ENCODE assay signal across 22 cellular contexts in genomic region chr10:36066850-36067249, GRCh38.
DNase-seq lines count a peak whose midpoint lies in the region; TF ChIP-seq lines count a peak whose summit lies in the region.
"Had no signal": no experiment of that assay in that cellular context is flagged by ENCODE, and none has a peak within 500 bp of the region (broad histone marks: within the 10 kb centered on the region; RNA-seq: fewer than 3 reads in every experiment).

No MANE protein-coding gene starts in this region.

- H3K4me1 ChIP-seq in HEK293 (ENCODE audit: control insufficient read depth, insufficient read depth, low read length) (no peaks in the 10 kb centered on the region), KMS-11 (ENCODE audit: low read depth, poor library complexity, severe bottlenecking) (peaks cover 65% of the 10 kb centered on the region), OCI-LY7 (ENCODE audit: insufficient read depth, low read length, poor library complexity, severe bottlenecking) (no peaks in the 10 kb centered on the region), Caco-2 (no peaks in the 10 kb centered on the region)
- H3K4me1 ChIP-seq: A549, BE2C had no signal

- H3K4me3 ChIP-seq in HEK293 (ENCODE audit: low read depth, low read length) (no peak overlapping the region), KMS-11 (IDR thresholded peaks at IDR 0.05; ENCODE audit: insufficient read depth, low read depth, low read length) (no peak overlapping the region), OCI-LY7 (ENCODE audit: low read depth, low read length, poor library complexity, severe bottlenecking) (no peak overlapping the region), Caco-2 (ENCODE audit: low read depth, low read length) (no peak overlapping the region)
- H3K4me3 ChIP-seq: A549; BLaER1 treated with 17β-estradiol and CSF1 and Interleukin-3, amounts not matched to agents 10 nM and 100 nM had no signal

- H4K20me1 ChIP-seq in KMS-11 (ENCODE audit: insufficient read depth) (no peaks in the 10 kb centered on the region), OCI-LY7 (ENCODE audit: insufficient read depth, low read length) (no peaks in the 10 kb centered on the region)
- H4K20me1 ChIP-seq: BLaER1 treated with 17β-estradiol and CSF1 and Interleukin-3, amounts not matched to agents 10 nM and 100 nM had no signal

- H2AFZ ChIP-seq in KMS-11 (ENCODE audit: low read depth), result peak overlapping the region; percentile 27; the same call in 1 of the 2 replicates
- H2AFZ ChIP-seq in OCI-LY7 (ENCODE audit: low read length), result no peak overlapping the region

- H3K4me3 Mint-ChIP-seq in Caco-2 (ENCODE audit: unreplicated experiment), result no peak overlapping the region
- H3K4me3 Mint-ChIP-seq: CD14-positive monocyte; CD4-positive, alpha-beta T cell; CD8-positive, alpha-beta memory T cell had no signal

- H3K36me3 ChIP-seq in HEK293 (ENCODE audit: control insufficient read depth in 2 of 2, insufficient read depth in 1 of 2, low read length in 2 of 2), result no peaks in the 10 kb centered on the region
- H3K36me3 ChIP-seq in KMS-11 (ENCODE audit: insufficient read depth), result no peaks in the 10 kb centered on the region
- no peaks in the 10 kb centered on the region for H3K36me3 ChIP-seq in OCI-LY7 (ENCODE audit: insufficient read depth, low read length)
- no peaks in the 10 kb centered on the region for H3K36me3 ChIP-seq in Caco-2 (ENCODE audit: control insufficient read depth, insufficient read depth, low read length)
- H3K36me3 ChIP-seq: BE2C had no signal

- H3K27me3 ChIP-seq in KMS-11 (ENCODE audit: insufficient read depth, low read depth) (no peaks in the 10 kb centered on the region), Caco-2 (replicated peaks; ENCODE audit: control insufficient read depth, insufficient read depth, low read length) (no peaks in the 10 kb centered on the region)
- H3K27me3 ChIP-seq: BE2C; BLaER1 treated with 17β-estradiol and CSF1 and Interleukin-3, amounts not matched to agents 10 nM and 100 nM had no signal

- no peaks in the 10 kb centered on the region for H3K9me2 ChIP-seq in OCI-LY7 (ENCODE audit: insufficient read depth, low read length)

- H3K27ac ChIP-seq in HEK293 (ENCODE audit: extremely low read depth, low read depth, low read length), result no peak overlapping the region
- peak overlapping the region; percentile 73; the same call in 1 of the 2 replicates for H3K27ac ChIP-seq in KMS-11
- H3K27ac ChIP-seq in OCI-LY7 (ENCODE audit: low read depth, low read length, poor library complexity, severe bottlenecking), result no peak overlapping the region
- H3K27ac ChIP-seq: A549; BLaER1 treated with 17β-estradiol and CSF1 and Interleukin-3, amounts not matched to agents 10 nM and 100 nM had no signal

- no peaks in the 10 kb centered on the region for H3K4me1 Mint-ChIP-seq in Caco-2 (ENCODE audit: low read depth, unreplicated experiment)
- H3K4me1 Mint-ChIP-seq: CD14-positive monocyte; CD8-positive, alpha-beta memory T cell had no signal

- H3K27ac Mint-ChIP-seq in Caco-2 (ENCODE audit: unreplicated experiment), result no peak overlapping the region
- H3K27ac Mint-ChIP-seq: CD14-positive monocyte; CD4-positive, alpha-beta T cell; CD8-positive, alpha-beta memory T cell had no signal

- no peaks in the 10 kb centered on the region for H3K9me3 ChIP-seq in HEK293 (ENCODE audit: control insufficient read depth, insufficient read depth, low read depth, low read length)
- 0 out of 2 replicates have a peak, but pooled peaks cover 4% of the 10 kb centered on the region for H3K9me3 ChIP-seq in OCI-LY7 (ENCODE audit: low read length)
- H3K9me3 ChIP-seq in Caco-2, result peaks cover 25% of the 10 kb centered on the region
- H3K9me3 ChIP-seq: BE2C had no signal

- no TSS peak for BruUV-seq in OCI-LY7 (replicated peaks; lab: Mats Ljungman, UMichigan)
- no TSS peak for BruUV-seq in Caco-2 (replicated peaks; lab: Mats Ljungman, UMichigan)

- peaks cover 8% of the 10 kb centered on the region for H3K9me3 Mint-ChIP-seq in Caco-2 (ENCODE audit: unreplicated experiment)

- H3K27me3 Mint-ChIP-seq in Caco-2 (ENCODE audit: insufficient read depth, unreplicated experiment), result peaks cover 9% of the 10 kb centered on the region
- H3K27me3 Mint-ChIP-seq: CD4-positive, alpha-beta T cell; CD8-positive, alpha-beta memory T cell had no signal

- H3K9ac ChIP-seq in KMS-11, result no peak overlapping the region
- H3K9ac ChIP-seq: BLaER1 treated with 17β-estradiol and CSF1 and Interleukin-3, amounts not matched to agents 10 nM and 100 nM had no signal

- H3K4me2 ChIP-seq in KMS-11, result peak overlapping the region; percentile 75; the same call in 1 of the 2 replicates
- H3K4me2 ChIP-seq in OCI-LY7 (ENCODE audit: low read length), result no peak overlapping the region
- H3K4me2 ChIP-seq: A549; BLaER1 treated with 17β-estradiol and CSF1 and Interleukin-3, amounts not matched to agents 10 nM and 100 nM had no signal

- POLR2A ChIA-PET in HEK293 (lab: Yijun Ruan, JAX) (no interaction called here), OCI-LY7 (lab: Charles Lee) (no interaction called here), Caco-2 (lab: Charles Lee) (no interaction called here)

- H3K79me2 ChIP-seq in KMS-11 (ENCODE audit: insufficient read depth, low read depth), result no peaks in the 10 kb centered on the region
- no peaks in the 10 kb centered on the region for H3K79me2 ChIP-seq in OCI-LY7 (ENCODE audit: insufficient read depth, low read depth, low read length)

- no peaks in the 10 kb centered on the region for H3K36me3 Mint-ChIP-seq in Caco-2 (ENCODE audit: insufficient read depth, unreplicated experiment)
- H3K36me3 Mint-ChIP-seq: CD14-positive monocyte; CD8-positive, alpha-beta memory T cell had no signal

- intact Hi-C loops in OCI-LY7 (cut with micrococcal nuclease; ENCODE audit: unreplicated experiment), result no loop called here
- intact Hi-C loops in Caco-2 (cut with micrococcal nuclease; ENCODE audit: unreplicated experiment), result no loop called here

- DNase-seq in OCI-LY7 (ENCODE audit: low spot score) (peak; percentile 2), RPMI8226 (no peak), mesenteric fat pad (ENCODE audit: low spot score) (no peak), Caco-2 (no peak)
- DNase-seq: 8988T; ACHN; AML-193; BE2C; Calu3; CD4-positive, alpha-beta T cell; CD8-positive, alpha-beta memory T cell; DMS53; DMS79 treated with DMSO at 0.1 percent for 48 hours; GF-D8; GOT3; H7; HCEC 1CT had no signal

- TF ChIP-seq CTCF in HEK293 (tag by site-specific recombination; IDR thresholded peaks at IDR 0.05) (no peak), KMS-11 (conservative IDR thresholded peaks at IDR 0.05; ENCODE audit: low read depth, low read length) (no peak), OCI-LY7 (conservative IDR thresholded peaks at IDR 0.05; ENCODE audit: low read length) (no peak), Caco-2 (IDR thresholded peaks at IDR 0.05; ENCODE audit: insufficient read depth in 1 of 2, low read depth in 1 of 2, low read length in 1 of 2, severe bottlenecking in 1 of 2, unreplicated experiment in 1 of 2) (no peak)

- CTCF ChIA-PET in HEK293 (lab: Yijun Ruan, JAX) (no interaction called here), OCI-LY7 (lab: Charles Lee; ENCODE audit: unreplicated experiment) (no interaction called here), Caco-2 (lab: Charles Lee) (interaction anchor here (0.5 kb wide), 1 partner anchor 8 kb away, joined by 7 read pairs; no protein-coding TSS in a partner anchor)

TF ChIP-seq in HEK293, 187 proteins besides CTCF, POLR2A, EP300 and RAD21:
- TF ChIP-seq ZBTB7A (tag by site-specific recombination; IDR thresholded peaks at IDR 0.05; ENCODE audit: low read depth) (no peak), TRIM28 (IDR thresholded peaks at IDR 0.05; ENCODE audit: borderline replicate concordance, low read length) (peak; percentile 97; the same call in 1 of the 2 replicates), SETDB1 (IDR thresholded peaks at IDR 0.05; ENCODE audit: insufficient read length, low read length) (peak; percentile 87)
